ENCODE assay signal across 13 cellular contexts in the genomic region with DNA sequence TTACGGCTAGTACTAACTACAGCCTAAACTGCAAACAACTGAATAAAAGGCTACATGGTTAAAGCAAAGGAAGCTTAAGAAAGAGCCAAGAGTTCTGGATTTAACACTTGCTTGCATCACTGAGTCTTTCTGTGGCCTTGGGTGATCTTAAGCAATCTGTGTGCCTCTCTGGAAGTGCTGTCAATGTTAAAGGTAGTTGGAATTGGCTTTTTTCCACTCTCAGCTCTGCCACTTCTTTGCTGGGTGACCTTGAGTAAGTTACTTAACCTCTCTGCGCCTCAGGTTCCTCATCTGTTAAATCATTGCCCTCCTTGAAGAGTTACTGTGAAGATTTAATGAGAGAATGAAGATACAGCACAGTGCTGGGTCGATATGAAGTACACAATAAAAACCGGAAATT. TPM values are rescaled to one million over a fixed set of nuclear protein-coding genes. Genes with fewer than 3 reads are reported as not detected.
DNase-seq lines count a peak whose midpoint lies in the region; ATAC-seq, FAIRE-seq and TF ChIP-seq lines count a peak whose summit lies in the region.
"Had no signal": no experiment of that assay in that cellular context is flagged by ENCODE, and none has a peak within 500 bp of the region (broad histone marks: within the 10 kb centered on the region; RNA-seq: fewer than 3 reads in every experiment).

No MANE protein-coding gene starts in this region.

- DNase-seq in heart left ventricle (no peak), Right ventricle myocardium superior (no peak), upper lobe of left lung (no peak), omental fat pad (ENCODE audit: low spot score) (no peak), H54 (ENCODE audit: insufficient read length, low spot score) (no peak)
- DNase-seq in natural killer cell treated with Interleukin-12 subunit alpha and Interleukin-12 subunit beta and Interleukin-15 and Interleukin-18, amount 100 ng/mL, for 72 hours (ENCODE audit: low spot score): no peak
- DNase-seq in activated CD4-positive, alpha-beta T cell treated with anti-CD3 and anti-CD28 coated beads, Interleukin-2, amount 10 ng/mL, durations not matched to agents 7 days and 5 days: no peak
- DNase-seq: activated CD4-positive, alpha-beta memory T cell treated with anti-CD3 and anti-CD28 coated beads, Interleukin-2, amount 10 ng/mL, durations not matched to agents 7 days and 5 days; activated effector memory CD4-positive, alpha-beta T cell treated with anti-CD3 and anti-CD28 coated beads, Interleukin-2, amount 50 U/mL, for 16 hours; KG1 had no signal

- ATAC-seq in heart left ventricle (no peak), Right ventricle myocardium superior (ENCODE audit: poor library complexity) (no peak), upper lobe of left lung (ENCODE audit: low FRiP score in 2 of 2) (no peak), omental fat pad (ENCODE audit: low FRiP score) (no peak)
- ATAC-seq in natural killer cell treated with Interleukin-12 subunit alpha and Interleukin-12 subunit beta and Interleukin-15 and Interleukin-18, amount 100 ng/mL, for 72 hours: no peak

- H3K27ac ChIP-seq in heart left ventricle (peak overlapping the region in 7 of 12 donors; percentile 8 to 53 (median 22)), upper lobe of left lung (peak overlapping the region; percentile 78 to 87 (median 80))

- TF ChIP-seq CTCF in heart left ventricle (IDR thresholded peaks at IDR 0.05) (no peak), upper lobe of left lung (IDR thresholded peaks at IDR 0.05) (no peak), omental fat pad (IDR thresholded peaks at IDR 0.05) (no peak)

- H3K9me3 Mint-ChIP-seq in dendritic cell treated with granulocyte-macrophage colony-stimulating factor and Interleukin-4, amounts not matched to agents 40 ng/mL and 50 ng/mL, for 4 days: no peaks in the 10 kb centered on the region
- no peaks in the 10 kb centered on the region for H3K9me3 Mint-ChIP-seq in natural killer cell treated with Interleukin-12 subunit alpha and Interleukin-12 subunit beta and Interleukin-15 and Interleukin-18, amount 100 ng/mL, for 72 hours
- H3K9me3 Mint-ChIP-seq in activated CD4-positive, alpha-beta T cell treated with anti-CD3 and anti-CD28 coated beads, Interleukin-2, amount 10 ng/mL, durations not matched to agents 7 days and 5 days: peaks cover 2% of the 10 kb centered on the region

- WGBS in heart left ventricle, 4 donors: 53 to 76% (median 70%) methylated on average over 4 of the region's 4 CpGs
- 52 to 57% methylated on average over 4 of the region's 4 CpGs for WGBS in upper lobe of left lung, 2 donors

- H3K27me3 ChIP-seq in heart left ventricle (no peaks in the 10 kb centered on the region), upper lobe of left lung (no peaks in the 10 kb centered on the region)

- peak overlapping the region; percentile 74 for H3K27ac Mint-ChIP-seq in dendritic cell treated with granulocyte-macrophage colony-stimulating factor and Interleukin-4, amounts not matched to agents 40 ng/mL and 50 ng/mL, for 4 days
- H3K27ac Mint-ChIP-seq in natural killer cell treated with Interleukin-12 subunit alpha and Interleukin-12 subunit beta and Interleukin-15 and Interleukin-18, amount 100 ng/mL, for 72 hours: peak overlapping the region; percentile 16 to 25
- no peak overlapping the region for H3K27ac Mint-ChIP-seq in activated CD4-positive, alpha-beta T cell treated with anti-CD3 and anti-CD28 coated beads, Interleukin-2, amount 10 ng/mL, durations not matched to agents 7 days and 5 days
- H3K27ac Mint-ChIP-seq: activated CD4-positive, alpha-beta memory T cell treated with anti-CD3 and anti-CD28 coated beads, Interleukin-2, amount 10 ng/mL, durations not matched to agents 7 days and 5 days; T-helper 2 cell treated with Interferon-gamma antibody and Interleukin-4, amounts not matched to agents 5 μg/mL and 100 μg/mL, for 36 hours had no signal

- POLR2A ChIA-PET in activated CD4-positive, alpha-beta T cell treated with anti-CD3 and anti-CD28 coated beads, Interleukin-2, amount 10 ng/mL, durations not matched to agents 7 days and 5 days (lab: Charles Lee): no interaction called here

- H3K9me3 ChIP-seq in heart left ventricle (no peaks in the 10 kb centered on the region), upper lobe of left lung (no peaks in the 10 kb centered on the region)

- H3K4me1 Mint-ChIP-seq in dendritic cell treated with granulocyte-macrophage colony-stimulating factor and Interleukin-4, amounts not matched to agents 40 ng/mL and 50 ng/mL, for 4 days (ENCODE audit: low read depth): peaks cover 48% of the 10 kb centered on the region
- H3K4me1 Mint-ChIP-seq in natural killer cell treated with Interleukin-12 subunit alpha and Interleukin-12 subunit beta and Interleukin-15 and Interleukin-18, amount 100 ng/mL, for 72 hours (ENCODE audit: low read depth in 2 of 2): peaks cover 43 to 44% of the 10 kb centered on the region in 2 donors
- peaks cover 45% of the 10 kb centered on the region for H3K4me1 Mint-ChIP-seq in activated CD4-positive, alpha-beta T cell treated with anti-CD3 and anti-CD28 coated beads, Interleukin-2, amount 10 ng/mL, durations not matched to agents 7 days and 5 days

- CTCF ChIA-PET in activated CD4-positive, alpha-beta T cell treated with anti-CD3 and anti-CD28 coated beads, Interleukin-2, amount 10 ng/mL, durations not matched to agents 7 days and 5 days (lab: Charles Lee): interaction anchor here (0.6 to 4.8 kb wide), 3 partner anchors 9 to 302 kb away, joined by 4 to 26 read pairs (median 12); no protein-coding TSS in a partner anchor

- peaks cover 0 to 46% (median 25%) of the 10 kb centered on the region in 12 donors for H3K4me1 ChIP-seq in heart left ventricle
- peaks cover 31 to 36% (median 34%) of the 10 kb centered on the region in 4 donors for H3K4me1 ChIP-seq in upper lobe of left lung

- H3K36me3 ChIP-seq in heart left ventricle: no peaks in the 10 kb centered on the region
- no peaks in the 10 kb centered on the region for H3K36me3 ChIP-seq in upper lobe of left lung

- TF ChIP-seq POLR2A in heart left ventricle (IDR thresholded peaks at IDR 0.05) (no peak), upper lobe of left lung (IDR thresholded peaks at IDR 0.05) (no peak), H54 (IDR thresholded peaks at IDR 0.05; ENCODE audit: low read depth, low read length) (no peak)

- H3K27me3 Mint-ChIP-seq in dendritic cell treated with granulocyte-macrophage colony-stimulating factor and Interleukin-4, amounts not matched to agents 40 ng/mL and 50 ng/mL, for 4 days: no peaks in the 10 kb centered on the region
- no peaks in the 10 kb centered on the region for H3K27me3 Mint-ChIP-seq in natural killer cell treated with Interleukin-12 subunit alpha and Interleukin-12 subunit beta and Interleukin-15 and Interleukin-18, amount 100 ng/mL, for 72 hours
- H3K27me3 Mint-ChIP-seq in activated CD4-positive, alpha-beta T cell treated with anti-CD3 and anti-CD28 coated beads, Interleukin-2, amount 10 ng/mL, durations not matched to agents 7 days and 5 days: no peaks in the 10 kb centered on the region
- H3K27me3 Mint-ChIP-seq: activated CD4-positive, alpha-beta memory T cell treated with anti-CD3 and anti-CD28 coated beads, Interleukin-2, amount 10 ng/mL, durations not matched to agents 7 days and 5 days had no signal

- intact Hi-C loops in heart left ventricle (cut with DNase I): loop anchor here in 2 of 10 donors (5.0 to 10.0 kb wide), 2 partner anchors 101 to 108 kb away; no protein-coding TSS in a partner anchor
- intact Hi-C loops in Right ventricle myocardium superior (cut with DNase I): no loop called here
- intact Hi-C loops in dendritic cell treated with granulocyte-macrophage colony-stimulating factor and Interleukin-4, amounts not matched to agents 40 ng/mL and 50 ng/mL, for 4 days (cut with micrococcal nuclease): no loop called here

- H3K4me3 ChIP-seq in heart left ventricle (no peak overlapping the region), upper lobe of left lung (no peak overlapping the region)
- H3K4me3 ChIP-seq: smooth muscle cell had no signal

- peaks cover 33% of the 10 kb centered on the region for H3K36me3 Mint-ChIP-seq in dendritic cell treated with granulocyte-macrophage colony-stimulating factor and Interleukin-4, amounts not matched to agents 40 ng/mL and 50 ng/mL, for 4 days (ENCODE audit: low read depth)
- H3K36me3 Mint-ChIP-seq in natural killer cell treated with Interleukin-12 subunit alpha and Interleukin-12 subunit beta and Interleukin-15 and Interleukin-18, amount 100 ng/mL, for 72 hours: no peaks in the 10 kb centered on the region
- no peaks in the 10 kb centered on the region for H3K36me3 Mint-ChIP-seq in activated CD4-positive, alpha-beta T cell treated with anti-CD3 and anti-CD28 coated beads, Interleukin-2, amount 10 ng/mL, durations not matched to agents 7 days and 5 days (ENCODE audit: low read depth)

- no peak overlapping the region for H3K4me3 Mint-ChIP-seq in dendritic cell treated with granulocyte-macrophage colony-stimulating factor and Interleukin-4, amounts not matched to agents 40 ng/mL and 50 ng/mL, for 4 days
- peak overlapping the region; percentile 38 for H3K4me3 Mint-ChIP-seq in natural killer cell treated with Interleukin-12 subunit alpha and Interleukin-12 subunit beta and Interleukin-15 and Interleukin-18, amount 100 ng/mL, for 72 hours
- H3K4me3 Mint-ChIP-seq in activated CD4-positive, alpha-beta T cell treated with anti-CD3 and anti-CD28 coated beads, Interleukin-2, amount 10 ng/mL, durations not matched to agents 7 days and 5 days: no peak overlapping the region
- H3K4me3 Mint-ChIP-seq: activated CD4-positive, alpha-beta memory T cell treated with anti-CD3 and anti-CD28 coated beads, Interleukin-2, amount 10 ng/mL, durations not matched to agents 7 days and 5 days; T-helper 2 cell treated with Interferon-gamma antibody and Interleukin-4, amounts not matched to agents 5 μg/mL and 100 μg/mL, for 36 hours had no signal

- no peak for TF ChIP-seq EP300 in upper lobe of left lung (IDR thresholded peaks at IDR 0.05)

- FAIRE-seq in H54 (lab: Jason Lieb, UNC): no peak

RNA-seq across cellular contexts. Expression of gene SLC2A9, which starts 15.7 kb away (rescaled TPM):
- total RNA-seq in heart left ventricle (10 to 100 TPM in 1 of 9 donors, 1 to 10 TPM in 8; 1.6 to 15.1 (median 5.9) TPM), Right ventricle myocardium superior (8.8 TPM), upper lobe of left lung (10 to 100 TPM in 3 of 6 donors, 1 to 10 TPM in 3; 5.4 to 25.1 (median 13.0) TPM), omental fat pad (1 to 10 TPM; 4.7 to 8.5 (median 7.3) TPM)
- 1 to 10 TPM; 2.1 to 3.1 TPM for polyA plus RNA-seq in heart left ventricle
- total RNA-seq in natural killer cell treated with Interleukin-12 subunit alpha and Interleukin-12 subunit beta and Interleukin-15 and Interleukin-18, amount 100 ng/mL, for 72 hours: 1 to 10 TPM; 1.8 to 3.3 TPM
- total RNA-seq in activated CD4-positive, alpha-beta T cell treated with anti-CD3 and anti-CD28 coated beads, Interleukin-2, amount 10 ng/mL, durations not matched to agents 7 days and 5 days: 1 to 10 TPM; 1.5 to 2.0 TPM
